ENCODE assay signal across 10 cellular contexts in the genomic region with DNA sequence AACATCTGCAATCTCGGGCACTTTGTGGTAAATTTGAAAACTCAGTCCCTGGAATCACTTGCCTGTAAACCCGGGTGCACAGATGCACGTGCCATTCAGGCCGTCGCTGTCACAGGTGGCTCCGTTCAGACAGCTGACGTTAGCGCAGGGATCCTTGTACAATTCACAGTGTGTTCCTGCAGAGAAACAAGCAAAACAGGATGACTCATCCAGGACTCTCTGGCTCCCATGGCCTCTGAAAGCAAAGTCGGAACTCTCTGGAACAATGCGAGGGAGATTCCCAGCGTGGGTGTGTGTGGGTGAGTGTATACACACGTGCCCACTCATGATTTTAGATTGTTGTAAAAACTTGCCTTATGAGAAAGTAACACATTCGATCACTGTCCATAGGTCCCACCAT.
DNase-seq lines count a peak whose midpoint lies in the region; ATAC-seq and TF ChIP-seq lines count a peak whose summit lies in the region.
"Had no signal": no experiment of that assay in that cellular context is flagged by ENCODE, and none has a peak within 500 bp of the region (broad histone marks: within the 10 kb centered on the region; RNA-seq: fewer than 3 reads in every experiment).

No MANE protein-coding gene starts in this region.

- no peak overlapping the region for H3K9ac ChIP-seq in colonic mucosa (ENCODE audit: low read depth in 2 of 2, low read length in 2 of 2)

- intact Hi-C loops in colonic mucosa (cut with DNase I): no loop called here
- intact Hi-C loops in mucosa of descending colon (cut with DNase I, micrococcal nuclease): no loop called here

- ATAC-seq in mucosa of descending colon: peak; percentile 85
- no peak for ATAC-seq in GM21576 (IDR thresholded peaks at IDR 0.05; ENCODE audit: unreplicated experiment)

- no peak for TF ChIP-seq EP300 in Ishikawa (IDR thresholded peaks at IDR 0.05; ENCODE audit: borderline replicate concordance)

- DNase-seq in A172 (ENCODE audit: low spot score) (peak; percentile 90), colonic mucosa (peak; percentile 53), mucosa of descending colon (peak; percentile 20 to 65 (median 30)), inferior parietal cortex (ENCODE audit: extremely low spot score) (no peak), UCSD-AML1 (lab: John Stamatoyannopoulos, UW; ENCODE audit: unreplicated experiment) (no peak)
- no peak for DNase-seq in stimulated activated naive CD4-positive, alpha-beta T cell treated with Interleukin-2 at 50 U/mL for 16 hours (lab: John Stamatoyannopoulos, UW)
- DNase-seq: naive B cell had no signal

- no peak for TF ChIP-seq RAD21 in Ishikawa (IDR thresholded peaks at IDR 0.05; ENCODE audit: low read depth)

- no peak for TF ChIP-seq CTCF in colonic mucosa (IDR thresholded peaks at IDR 0.05)
- TF ChIP-seq CTCF in mucosa of descending colon (IDR thresholded peaks at IDR 0.05): no peak

- no peak overlapping the region for H3K27ac ChIP-seq in colonic mucosa
- H3K27ac ChIP-seq: C4-2B had no signal

- H3K9me3 ChIP-seq in colonic mucosa (no peaks in the 10 kb centered on the region), mucosa of descending colon (no peaks in the 10 kb centered on the region)

- no peak overlapping the region for H3K4me3 ChIP-seq in colonic mucosa
- H3K4me3 ChIP-seq in mucosa of descending colon: no peak overlapping the region

- H3K36me3 ChIP-seq in colonic mucosa: no peaks in the 10 kb centered on the region
- no peaks in the 10 kb centered on the region for H3K36me3 ChIP-seq in mucosa of descending colon (ENCODE audit: low read depth)

- H3K27me3 ChIP-seq in colonic mucosa: no peaks in the 10 kb centered on the region

- H3K4me1 ChIP-seq in colonic mucosa: no peaks in the 10 kb centered on the region
- no peaks in the 10 kb centered on the region for H3K4me1 ChIP-seq in mucosa of descending colon (ENCODE audit: low read depth)

TF ChIP-seq in Ishikawa, 13 proteins besides CTCF, POLR2A, EP300 and RAD21:
- TF ChIP-seq FOXM1 (IDR thresholded peaks at IDR 0.05; ENCODE audit: borderline replicate concordance, low read depth) (no peak), YY1 (IDR thresholded peaks at IDR 0.05; ENCODE audit: low read depth) (no peak), TCF12 (IDR thresholded peaks at IDR 0.05; ENCODE audit: low read depth) (no peak), EGR1 (IDR thresholded peaks at IDR 0.05) (0 out of 2 replicates have a peak, but pooled peaks have one; percentile 17), CREB1 (IDR thresholded peaks at IDR 0.05; ENCODE audit: low read depth) (no peak), TEAD4 (IDR thresholded peaks at IDR 0.05) (no peak), ZBTB7A (IDR thresholded peaks at IDR 0.05; ENCODE audit: low read depth) (no peak), NFIC (IDR thresholded peaks at IDR 0.05) (no peak), CEBPB (IDR thresholded peaks at IDR 0.05) (no peak), TAF1 (IDR thresholded peaks at IDR 0.05; ENCODE audit: low read depth) (no peak)
- TF ChIP-seq, protein P1, sequence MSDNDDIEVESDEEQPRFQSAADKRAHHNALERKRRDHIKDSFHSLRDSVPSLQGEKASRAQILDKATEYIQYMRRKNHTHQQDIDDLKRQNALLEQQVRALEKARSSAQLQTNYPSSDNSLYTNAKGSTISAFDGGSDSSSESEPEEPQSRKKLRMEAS (IDR thresholded peaks at IDR 0.05): peak; percentile 47
- TF ChIP-seq, protein P2, sequence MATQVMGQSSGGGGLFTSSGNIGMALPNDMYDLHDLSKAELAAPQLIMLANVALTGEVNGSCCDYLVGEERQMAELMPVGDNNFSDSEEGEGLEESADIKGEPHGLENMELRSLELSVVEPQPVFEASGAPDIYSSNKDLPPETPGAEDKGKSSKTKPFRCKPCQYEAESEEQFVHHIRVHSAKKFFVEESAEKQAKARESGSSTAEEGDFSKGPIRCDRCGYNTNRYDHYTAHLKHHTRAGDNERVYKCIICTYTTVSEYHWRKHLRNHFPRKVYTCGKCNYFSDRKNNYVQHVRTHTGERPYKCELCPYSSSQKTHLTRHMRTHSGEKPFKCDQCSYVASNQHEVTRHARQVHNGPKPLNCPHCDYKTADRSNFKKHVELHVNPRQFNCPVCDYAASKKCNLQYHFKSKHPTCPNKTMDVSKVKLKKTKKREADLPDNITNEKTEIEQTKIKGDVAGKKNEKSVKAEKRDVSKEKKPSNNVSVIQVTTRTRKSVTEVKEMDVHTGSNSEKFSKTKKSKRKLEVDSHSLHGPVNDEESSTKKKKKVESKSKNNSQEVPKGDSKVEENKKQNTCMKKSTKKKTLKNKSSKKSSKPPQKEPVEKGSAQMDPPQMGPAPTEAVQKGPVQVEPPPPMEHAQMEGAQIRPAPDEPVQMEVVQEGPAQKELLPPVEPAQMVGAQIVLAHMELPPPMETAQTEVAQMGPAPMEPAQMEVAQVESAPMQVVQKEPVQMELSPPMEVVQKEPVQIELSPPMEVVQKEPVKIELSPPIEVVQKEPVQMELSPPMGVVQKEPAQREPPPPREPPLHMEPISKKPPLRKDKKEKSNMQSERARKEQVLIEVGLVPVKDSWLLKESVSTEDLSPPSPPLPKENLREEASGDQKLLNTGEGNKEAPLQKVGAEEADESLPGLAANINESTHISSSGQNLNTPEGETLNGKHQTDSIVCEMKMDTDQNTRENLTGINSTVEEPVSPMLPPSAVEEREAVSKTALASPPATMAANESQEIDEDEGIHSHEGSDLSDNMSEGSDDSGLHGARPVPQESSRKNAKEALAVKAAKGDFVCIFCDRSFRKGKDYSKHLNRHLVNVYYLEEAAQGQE (IDR thresholded peaks at IDR 0.05; ENCODE audit: low read depth): no peak
- TF ChIP-seq, protein P3, sequence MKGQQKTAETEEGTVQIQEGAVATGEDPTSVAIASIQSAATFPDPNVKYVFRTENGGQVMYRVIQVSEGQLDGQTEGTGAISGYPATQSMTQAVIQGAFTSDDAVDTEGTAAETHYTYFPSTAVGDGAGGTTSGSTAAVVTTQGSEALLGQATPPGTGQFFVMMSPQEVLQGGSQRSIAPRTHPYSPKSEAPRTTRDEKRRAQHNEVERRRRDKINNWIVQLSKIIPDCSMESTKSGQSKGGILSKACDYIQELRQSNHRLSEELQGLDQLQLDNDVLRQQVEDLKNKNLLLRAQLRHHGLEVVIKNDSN (IDR thresholded peaks at IDR 0.05): no peak

Comparison
In these comparisons a context has a peak if more than half of its experiments do, and no peak if none do; other contexts are left out.
1. DNase-seq: peak in A172 (single experiment), colonic mucosa (single experiment) and mucosa of descending colon (3 of 3); none in inferior parietal cortex (single experiment), stimulated activated naive CD4-positive, alpha-beta T cell treated with Interleukin-2 at 50 U/mL for 16 hours (single experiment) and UCSD-AML1 (single experiment).